In genomic region chr11:102390667-102391449, GRCh38 we compare ENCODE assay signal across 8 cellular contexts. TPM values are rescaled to one million over a fixed set of nuclear protein-coding genes. Genes with fewer than 3 reads are reported as not detected.
DNase-seq lines count a peak whose midpoint lies in the region; ATAC-seq lines count a peak whose summit lies in the region.

No MANE protein-coding gene starts in this region.

- H3K4me3 ChIP-seq in CD4-positive, CD25-positive, alpha-beta regulatory T cell (ENCODE audit: low read depth, low read length) = no peak overlapping the region

- no peaks in the 10 kb centered on the region for H3K27me3 Mint-ChIP-seq in CD4-positive, CD25-positive, alpha-beta regulatory T cell
- H3K27me3 Mint-ChIP-seq in memory B cell = no peaks in the 10 kb centered on the region

- H3K4me1 ChIP-seq in CD4-positive, CD25-positive, alpha-beta regulatory T cell (ENCODE audit: control insufficient read depth, insufficient read depth, low read length, poor library complexity, severe bottlenecking) = peaks cover 7% of the 10 kb centered on the region

- H3K4me1 Mint-ChIP-seq in CD4-positive, CD25-positive, alpha-beta regulatory T cell = peaks cover 16 to 53% (median 37%) of the 10 kb centered on the region in 4 donors
- peaks cover 8% of the 10 kb centered on the region for H3K4me1 Mint-ChIP-seq in memory B cell

- H3K9me3 ChIP-seq in CD4-positive, CD25-positive, alpha-beta regulatory T cell (ENCODE audit: control insufficient read depth in 2 of 2, low read length in 2 of 2) = no peaks in the 10 kb centered on the region

- peak; percentile 56 to 64 for ATAC-seq in CD4-positive, CD25-positive, alpha-beta regulatory T cell (ENCODE audit: low read depth in 2 of 2)
- ATAC-seq in GM19035 (IDR thresholded peaks at IDR 0.05; ENCODE audit: unreplicated experiment) (peak; percentile 93), HG03159 (IDR thresholded peaks at IDR 0.05; ENCODE audit: unreplicated experiment) (peak; percentile 81), memory B cell (ENCODE audit: low read depth) (peak; percentile 80)

- H3K9me3 Mint-ChIP-seq in CD4-positive, CD25-positive, alpha-beta regulatory T cell = no peaks in the 10 kb centered on the region
- H3K9me3 Mint-ChIP-seq in memory B cell = peaks cover 3% of the 10 kb centered on the region

- no peak overlapping the region for H3K4me3 Mint-ChIP-seq in CD4-positive, CD25-positive, alpha-beta regulatory T cell
- H3K4me3 Mint-ChIP-seq in memory B cell = no peak overlapping the region

- H3K27ac ChIP-seq in CD4-positive, CD25-positive, alpha-beta regulatory T cell (ENCODE audit: insufficient read depth, low read length, poor library complexity, severe bottlenecking) = peak overlapping the region; percentile 15

- no peaks in the 10 kb centered on the region for H3K27me3 ChIP-seq in CD4-positive, CD25-positive, alpha-beta regulatory T cell (ENCODE audit: control insufficient read depth, insufficient read depth, low read length)

- peaks cover 48% of the 10 kb centered on the region for H3K36me3 Mint-ChIP-seq in CD4-positive, CD25-positive, alpha-beta regulatory T cell
- peaks cover 22% of the 10 kb centered on the region for H3K36me3 Mint-ChIP-seq in memory B cell

- H3K36me3 ChIP-seq in CD4-positive, CD25-positive, alpha-beta regulatory T cell (ENCODE audit: control insufficient read depth, insufficient read depth, low read length) = peaks cover 27% of the 10 kb centered on the region

- peak overlapping the region; percentile 26 to 52 (median 39) for H3K27ac Mint-ChIP-seq in CD4-positive, CD25-positive, alpha-beta regulatory T cell
- H3K27ac Mint-ChIP-seq in memory B cell = no peak overlapping the region

- peak; percentile 31 to 64 (median 53) for DNase-seq in CD4-positive, CD25-positive, alpha-beta regulatory T cell
- DNase-seq in NCI-H510A (lab: John Stamatoyannopoulos, UW) (peak; percentile 42), memory B cell (ENCODE audit: low spot score in 2 of 2) (peak; percentile 40 to 45)
- peak; percentile 44 for DNase-seq in activated CD4-positive, alpha-beta T cell treated with anti-CD3 and anti-CD28 coated beads, Interleukin-2, amount 50 U/mL, for 1 hour
- peak; percentile 42 for DNase-seq in effector CD4-positive, alpha-beta T cell
- DNase-seq in stimulated activated CD8-positive, alpha-beta memory T cell treated with anti-CD3 and anti-CD28 coated beads, Interleukin-7, amount 100 ng/mL, for 48 hours (ENCODE audit: extremely low read depth in 1 of 2, low read depth in 1 of 2) = peak; percentile 10 to 15

RNA-seq across cellular contexts. Expression of gene BIRC2, which starts 43.8 kb away (rescaled TPM):
- total RNA-seq in CD4-positive, CD25-positive, alpha-beta regulatory T cell = 105 TPM
- 10 to 100 TPM; 33.0 to 48.3 (median 44.9) TPM for polyA plus RNA-seq in CD4-positive, CD25-positive, alpha-beta regulatory T cell
